ENCODE assay signal across 19 cellular contexts in the genomic region with DNA sequence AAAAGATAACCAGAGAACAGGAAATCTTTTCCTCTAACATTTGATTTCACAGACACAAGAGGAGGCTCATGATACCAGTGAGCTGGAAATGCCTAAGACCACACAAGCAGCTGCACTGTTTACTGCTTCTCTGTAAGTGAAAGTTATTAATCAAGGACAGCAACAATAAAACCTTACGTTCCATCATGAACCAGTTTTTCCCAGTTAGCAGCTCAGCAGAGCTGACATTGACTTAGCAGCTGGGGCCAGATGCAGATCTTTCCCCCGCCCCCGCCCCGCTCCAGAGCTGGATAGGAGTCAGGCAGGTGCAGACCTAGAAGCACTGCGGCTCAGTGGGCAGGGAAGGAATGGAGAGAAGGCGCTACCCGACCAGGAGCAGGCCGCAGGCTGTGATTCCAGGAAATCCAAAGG.
DNase-seq lines count a peak whose midpoint lies in the region; ATAC-seq, FAIRE-seq and TF ChIP-seq lines count a peak whose summit lies in the region.
"Had no signal": no experiment of that assay in that cellular context is flagged by ENCODE, and none has a peak within 500 bp of the region (broad histone marks: within the 10 kb centered on the region; RNA-seq: fewer than 3 reads in every experiment).

No MANE protein-coding gene starts in this region.

- peak; percentile 86 for FAIRE-seq in endometrium (lab: Jason Lieb, UNC)

- H3K9me3 ChIP-seq in colonic mucosa, result no peaks in the 10 kb centered on the region
- H3K9me3 ChIP-seq: right lobe of liver, stomach, vagina had no signal

- H3K27ac ChIP-seq in colonic mucosa, result no peak overlapping the region
- H3K27ac ChIP-seq: cardiac muscle cell, right lobe of liver, stomach, vagina had no signal

- peak; percentile 60 for ATAC-seq in sciatic nerve
- no peak for ATAC-seq in GM21786 (IDR thresholded peaks at IDR 0.05; ENCODE audit: unreplicated experiment)
- ATAC-seq: activated CD4-positive, CD25-positive, alpha-beta regulatory T cell treated with anti-CD3 and anti-CD28 coated beads, Interleukin-2, amount 50 U/mL, for 24 hours; activated CD8-positive, alpha-beta memory T cell treated with anti-CD3 and anti-CD28 coated beads, Interleukin-2, amount 10 ng/mL, durations not matched to agents 7 days and 5 days; left ventricle myocardium superior; right lobe of liver had no signal

- H3K27me3 ChIP-seq in H7 (ENCODE audit: control insufficient read depth, insufficient read depth, low read length) (no peaks in the 10 kb centered on the region), colonic mucosa (no peaks in the 10 kb centered on the region)
- H3K27me3 ChIP-seq: cardiac muscle cell, right lobe of liver, stomach, vagina had no signal

- H3K36me3 ChIP-seq in H7 (replicated peaks; ENCODE audit: control insufficient read depth, insufficient read depth, low read length), result no peaks in the 10 kb centered on the region
- H3K36me3 ChIP-seq in colonic mucosa, result no peaks in the 10 kb centered on the region
- H3K36me3 ChIP-seq: cardiac muscle cell, right lobe of liver, vagina had no signal

- DNase-seq in H7 (peak; percentile 19), SHP77 (lab: John Stamatoyannopoulos, UW) (peak; percentile 86 to 91), sciatic nerve (ENCODE audit: low spot score) (no peak), Kasumi-1 (lab: John Stamatoyannopoulos, UW) (no peak), colonic mucosa (no peak), GM19238 (ENCODE audit: insufficient read length, low spot score) (no peak)
- DNase-seq: activated CD8-positive, alpha-beta memory T cell treated with anti-CD3 and anti-CD28 coated beads, Interleukin-2, amount 10 ng/mL, durations not matched to agents 7 days and 5 days; activated gamma-delta T cell treated with Interleukin-2 at 50 U/mL for 16 hours; amniotic stem cell; CD8-positive, alpha-beta memory T cell; left ventricle myocardium superior; NCI-H1105 treated with DMSO at 0.1 percent for 48 hours; right lobe of liver; stomach had no signal

- intact Hi-C loops in sciatic nerve (cut with DNase I), result no loop called here
- intact Hi-C loops in colonic mucosa (cut with DNase I), result no loop called here

- H3K4me3 ChIP-seq in H7 (ENCODE audit: insufficient read depth, low read depth, low read length) (no peak overlapping the region), colonic mucosa (no peak overlapping the region)
- H3K4me3 ChIP-seq: cardiac muscle cell, right lobe of liver, stomach, vagina had no signal

- TF ChIP-seq CTCF in colonic mucosa (IDR thresholded peaks at IDR 0.05), result no peak

- H3K4me1 ChIP-seq in colonic mucosa, result no peaks in the 10 kb centered on the region
- H3K4me1 ChIP-seq: vagina had no signal

- H3K9ac ChIP-seq in colonic mucosa (ENCODE audit: low read depth in 2 of 2, low read length in 2 of 2), result no peak overlapping the region

Comparison
In these comparisons a context has a peak if more than half of its experiments do, and no peak if none do; other contexts are left out.
1. DNase-seq: peak in H7 (single experiment) and SHP77 (2 of 2); none in sciatic nerve (single experiment), Kasumi-1 (0 of 2), colonic mucosa (single experiment) and GM19238 (single experiment).